Comparison of ENCODE assay signal across 15 cellular contexts in genomic region chr6:158014505-158015187, GRCh38. TPM values are rescaled to one million over a fixed set of nuclear protein-coding genes. Genes with fewer than 3 reads are reported as not detected.
DNase-seq lines count a peak whose midpoint lies in the region; ATAC-seq and TF ChIP-seq lines count a peak whose summit lies in the region.
"Had no signal": no experiment of that assay in that cellular context is flagged by ENCODE, and none has a peak within 500 bp of the region (broad histone marks: within the 10 kb centered on the region; RNA-seq: fewer than 3 reads in every experiment).

No MANE protein-coding gene starts in this region.

- no peaks in the 10 kb centered on the region for H3K27me3 Mint-ChIP-seq in activated naive CD4-positive, alpha-beta T cell treated with anti-CD3 and anti-CD28 coated beads for 36 hours (ENCODE audit: low read depth)
- no peaks in the 10 kb centered on the region for H3K27me3 Mint-ChIP-seq in activated B cell treated with CpG ODN at 0.5 μM for 24 hours

- H3K27ac ChIP-seq in temporal lobe (ENCODE audit: low read depth, low read length): peak overlapping the region; percentile 99
- H3K27ac ChIP-seq: SJSA1 had no signal

- POLR2A ChIA-PET in activated B cell treated with CpG ODN at 0.5 μM for 24 hours (lab: Charles Lee): interaction anchor here (0.7 to 2.7 kb wide), 2 partner anchors 12 to 15 kb away, joined by 3 to 12 read pairs; no protein-coding TSS in a partner anchor

- H3K4me3 Mint-ChIP-seq in activated naive CD4-positive, alpha-beta T cell treated with anti-CD3 and anti-CD28 coated beads for 36 hours: no peak overlapping the region
- H3K4me3 Mint-ChIP-seq in activated B cell treated with CpG ODN at 0.5 μM for 24 hours: peak overlapping the region; percentile 20
- H3K4me3 Mint-ChIP-seq: dendritic cell treated with granulocyte-macrophage colony-stimulating factor and Interleukin-4, amounts not matched to agents 40 ng/mL and 50 ng/mL, for 4 days; mesothelial cell of epicardium had no signal

- CTCF ChIA-PET in activated naive CD4-positive, alpha-beta T cell treated with anti-CD3 and anti-CD28 coated beads for 36 hours (lab: Charles Lee): interaction anchor here (0.7 to 4.0 kb wide), 4 partner anchors 12 to 57 kb away, joined by 3 to 34 read pairs (median 4); partner anchors contain the start of gene SYNJ2
- CTCF ChIA-PET in activated B cell treated with CpG ODN at 0.5 μM for 24 hours (lab: Charles Lee): interaction anchor here (0.8 to 2.3 kb wide), 2 partner anchors 13 to 58 kb away, joined by 3 to 9 read pairs; no protein-coding TSS in a partner anchor

- peaks cover 14% of the 10 kb centered on the region for H3K36me3 Mint-ChIP-seq in activated naive CD4-positive, alpha-beta T cell treated with anti-CD3 and anti-CD28 coated beads for 36 hours (ENCODE audit: low read depth)
- peaks cover 18% of the 10 kb centered on the region for H3K36me3 Mint-ChIP-seq in activated B cell treated with CpG ODN at 0.5 μM for 24 hours (ENCODE audit: low read depth)

- peak; percentile 29 for DNase-seq in activated naive CD4-positive, alpha-beta T cell treated with anti-CD3 and anti-CD28 coated beads for 36 hours
- DNase-seq in activated naive CD4-positive, alpha-beta T cell treated with Interleukin-2 at 50 U/mL for 16 hours: no peak
- no peak for DNase-seq in activated B cell treated with CpG ODN at 0.5 μM for 24 hours
- DNase-seq in fibroblast of pulmonary artery (ENCODE audit: low read depth): peak; percentile 36
- DNase-seq in cortex of kidney (lab: John Stamatoyannopoulos, UW): no peak
- no peak for DNase-seq in NCI-H2107 (lab: John Stamatoyannopoulos, UW)
- DNase-seq: activated CD8-positive, alpha-beta memory T cell treated with anti-CD3 and anti-CD28 coated beads, Interleukin-2, amount 50 U/mL, for 4 hours; BE2C; NCI-H2171 had no signal

- ATAC-seq in activated B cell treated with CpG ODN at 0.5 μM for 24 hours (ENCODE audit: low read depth) (peak; percentile 47), GM21619 (IDR thresholded peaks at IDR 0.05; ENCODE audit: unreplicated experiment) (no peak)

- H3K4me1 Mint-ChIP-seq in activated naive CD4-positive, alpha-beta T cell treated with anti-CD3 and anti-CD28 coated beads for 36 hours (ENCODE audit: low read depth): peaks cover 51% of the 10 kb centered on the region
- H3K4me1 Mint-ChIP-seq in activated B cell treated with CpG ODN at 0.5 μM for 24 hours: peaks cover 53% of the 10 kb centered on the region

- no peak overlapping the region for H3K4me3 ChIP-seq in fibroblast of pulmonary artery (replicated peaks; ENCODE audit: low read depth, low read length)
- H3K4me3 ChIP-seq: SJSA1, skin epidermis had no signal

- H3K9me3 Mint-ChIP-seq in activated naive CD4-positive, alpha-beta T cell treated with anti-CD3 and anti-CD28 coated beads for 36 hours: no peaks in the 10 kb centered on the region
- no peaks in the 10 kb centered on the region for H3K9me3 Mint-ChIP-seq in activated B cell treated with CpG ODN at 0.5 μM for 24 hours
- H3K9me3 Mint-ChIP-seq: dendritic cell treated with granulocyte-macrophage colony-stimulating factor and Interleukin-4, amounts not matched to agents 40 ng/mL and 50 ng/mL, for 4 days had no signal

- H3K27ac Mint-ChIP-seq in activated naive CD4-positive, alpha-beta T cell treated with anti-CD3 and anti-CD28 coated beads for 36 hours: peak overlapping the region; percentile 76
- peak overlapping the region; percentile 57 for H3K27ac Mint-ChIP-seq in activated B cell treated with CpG ODN at 0.5 μM for 24 hours
- H3K27ac Mint-ChIP-seq: dendritic cell treated with granulocyte-macrophage colony-stimulating factor and Interleukin-4, amounts not matched to agents 40 ng/mL and 50 ng/mL, for 4 days; mesothelial cell of epicardium had no signal

- TF ChIP-seq CTCF in activated B cell treated with CpG ODN at 0.5 μM for 24 hours (IDR thresholded peaks at IDR 0.05): no peak
- no peak for TF ChIP-seq CTCF in fibroblast of pulmonary artery (IDR thresholded peaks at IDR 0.05; ENCODE audit: low read length, missing control alignments)

- intact Hi-C loops in activated naive CD4-positive, alpha-beta T cell treated with anti-CD3 and anti-CD28 coated beads for 36 hours (cut with micrococcal nuclease): loop anchor here (1.0 kb wide), 1 partner anchor 12 kb away; no protein-coding TSS in a partner anchor
- intact Hi-C loops in activated B cell treated with CpG ODN at 0.5 μM for 24 hours (cut with micrococcal nuclease): no loop called here

RNA-seq across cellular contexts. Expression of gene SYNJ2, which starts 33.0 kb away (rescaled TPM):
- 10 to 100 TPM; 42.4 to 42.7 TPM for total RNA-seq in activated naive CD4-positive, alpha-beta T cell treated with anti-CD3 and anti-CD28 coated beads for 36 hours
- total RNA-seq in activated B cell treated with CpG ODN at 0.5 μM for 24 hours (20.7 and 25.0 TPM in 2 replicates), temporal lobe (6.6 TPM)

Comparison
In these comparisons a context has a peak if more than half of its experiments do, and no peak if none do; other contexts are left out.
1. DNase-seq: peak in activated naive CD4-positive, alpha-beta T cell treated with anti-CD3 and anti-CD28 coated beads for 36 hours (single experiment) and fibroblast of pulmonary artery (single experiment); none in activated naive CD4-positive, alpha-beta T cell treated with Interleukin-2 at 50 U/mL for 16 hours (single experiment), activated B cell treated with CpG ODN at 0.5 μM for 24 hours (single experiment), cortex of kidney (single experiment) and NCI-H2107 (single experiment).